ENCODE assay signal across 30 cellular contexts in the genomic region with DNA sequence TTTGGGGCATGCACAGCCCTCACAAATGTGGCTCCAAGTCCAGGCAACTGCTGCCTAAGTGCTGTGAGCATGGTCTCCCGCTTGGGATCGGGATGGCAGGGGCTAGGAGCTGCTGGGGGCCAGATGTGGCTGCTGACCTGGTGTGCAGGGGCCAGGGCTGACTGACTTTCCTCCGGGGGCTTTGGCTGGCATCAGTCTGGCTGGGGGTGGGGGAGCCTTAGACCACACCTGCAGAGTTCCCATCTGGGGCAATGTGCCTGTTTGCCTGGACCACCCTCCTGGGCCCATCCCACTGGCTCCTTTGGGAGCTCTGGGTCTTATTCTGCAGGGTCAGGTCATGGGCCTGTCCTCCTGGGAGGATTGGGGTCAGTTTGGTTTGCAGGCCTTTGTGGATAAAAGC.
"Had no signal": no experiment of that assay in that cellular context is flagged by ENCODE, and none has a peak within 500 bp of the region (broad histone marks: within the 10 kb centered on the region; RNA-seq: fewer than 3 reads in every experiment).

No MANE protein-coding gene starts in this region.

- H3K27me3 ChIP-seq: cardiac muscle cell, SJCRH30 had no signal

- H3K27ac Mint-ChIP-seq: activated CD4-positive, alpha-beta T cell treated with anti-CD3 and anti-CD28 coated beads, Interleukin-2, amount 10 ng/mL, durations not matched to agents 24 days and 14 days; activated CD8-positive, alpha-beta T cell treated with anti-CD3 and anti-CD28 coated beads for 36 hours; activated naive CD8-positive, alpha-beta T cell treated with anti-CD3 and anti-CD28 coated beads for 36 hours; activated T-cell treated with anti-CD3 and anti-CD28 coated beads, Interleukin-2, amount 50 U/mL, for 72 hours; activated T-helper 17 cell treated with anti-CD3 and anti-CD28 coated beads, Interleukin-2, amount 50 U/mL, for 72 hours; T-cell had no signal

- H3K9me3 Mint-ChIP-seq: activated CD4-positive, alpha-beta T cell treated with anti-CD3 and anti-CD28 coated beads, Interleukin-2, amount 10 ng/mL, durations not matched to agents 24 days and 14 days; activated CD8-positive, alpha-beta T cell treated with anti-CD3 and anti-CD28 coated beads for 36 hours; activated naive CD8-positive, alpha-beta T cell treated with anti-CD3 and anti-CD28 coated beads for 36 hours; activated T-cell treated with anti-CD3 and anti-CD28 coated beads, Interleukin-2, amount 50 U/mL, for 72 hours; activated T-helper 17 cell treated with anti-CD3 and anti-CD28 coated beads, Interleukin-2, amount 50 U/mL, for 72 hours; T-cell had no signal

- H3K36me3 ChIP-seq: cardiac muscle cell, SJCRH30 had no signal

- H3K4me3 Mint-ChIP-seq: activated CD4-positive, alpha-beta T cell treated with anti-CD3 and anti-CD28 coated beads, Interleukin-2, amount 10 ng/mL, durations not matched to agents 24 days and 14 days; activated CD8-positive, alpha-beta T cell treated with anti-CD3 and anti-CD28 coated beads for 36 hours; activated naive CD8-positive, alpha-beta T cell treated with anti-CD3 and anti-CD28 coated beads for 36 hours; activated T-cell treated with anti-CD3 and anti-CD28 coated beads, Interleukin-2, amount 50 U/mL, for 72 hours; T-cell had no signal

- DNase-seq: activated CD4-positive, alpha-beta T cell treated with anti-CD3 and anti-CD28 coated beads, Interleukin-2, amount 10 ng/mL, durations not matched to agents 24 days and 14 days; activated CD4-positive, alpha-beta T cell treated with anti-CD3 and anti-CD28 coated beads, Interleukin-2, amount 50 U/mL, for 4 hours; activated effector memory CD4-positive, alpha-beta T cell treated with anti-CD3 and anti-CD28 coated beads, Interleukin-2, amount 50 U/mL, for 16 hours; activated naive CD4-positive, alpha-beta T cell; activated naive CD4-positive, alpha-beta T cell treated with anti-CD3 and anti-CD28 coated beads, Interleukin-2, amount 50 U/mL, for 16 hours; activated naive CD8-positive, alpha-beta T cell treated with anti-CD3 and anti-CD28 coated beads for 36 hours; activated T-cell treated with anti-CD3 and anti-CD28 coated beads, Interleukin-2, amount 50 U/mL, for 1 hour; activated T-cell treated with anti-CD3 and anti-CD28 coated beads, Interleukin-2, amount 50 U/mL, for 72 hours; amniotic stem cell; Karpas-422; KBM-7; NCI-H1105; NCI-H1417 treated with DMSO at 0.1 percent for 48 hours; NCI-H187 treated with DMSO at 0.1 percent for 48 hours; NCI-H2081; NCI-H2171 treated with DMSO at 0.1 percent for 48 hours; NCI-H2227 treated with DMSO at 0.1 percent for 48 hours; NCI-H446 treated with DMSO at 0.1 percent for 48 hours; NCI-H524; NCI-H69; SHP77; SJCRH30; T-cell; T-helper 2 cell; T-helper 9 cell had no signal

- ATAC-seq: Panc1, T-cell had no signal

- H3K36me3 Mint-ChIP-seq: activated naive CD8-positive, alpha-beta T cell treated with anti-CD3 and anti-CD28 coated beads for 36 hours; T-cell had no signal

- H3K27ac ChIP-seq: cardiac muscle cell, SJCRH30, SK-N-MC had no signal

- H3K9me3 ChIP-seq: SJCRH30 had no signal

- H3K4me3 ChIP-seq: cardiac muscle cell, SJCRH30, SK-N-MC had no signal
